Comparison of ENCODE assay signal across 10 cellular contexts in the genomic region with DNA sequence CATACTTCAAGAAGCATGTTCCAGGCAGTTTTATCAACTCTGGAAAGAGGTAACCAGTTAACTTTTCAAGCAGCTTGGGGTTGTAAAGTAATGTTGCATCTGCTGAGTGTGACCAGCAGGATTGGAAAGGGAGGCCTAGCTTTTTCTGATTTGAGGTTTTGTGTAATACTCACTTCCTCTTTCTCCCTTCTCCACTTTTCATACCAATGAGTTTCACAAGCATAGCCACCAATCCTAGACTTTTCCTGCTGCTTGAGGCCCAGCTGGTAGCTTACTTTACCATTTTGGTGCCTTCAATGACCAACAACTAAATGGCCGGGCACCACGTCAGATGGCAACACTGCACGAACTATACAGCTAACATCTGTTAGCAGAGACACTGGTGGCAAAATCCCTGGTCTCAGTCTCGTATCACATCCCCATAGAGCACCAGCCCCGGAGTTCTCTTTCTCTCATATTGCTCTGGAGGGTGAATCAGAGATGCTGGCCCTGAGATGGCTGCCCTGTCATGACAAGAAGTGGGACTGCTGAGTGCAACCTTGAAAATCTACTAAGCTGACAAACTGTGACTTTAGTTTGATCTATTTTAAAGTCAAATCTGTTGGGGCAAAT. TPM values are rescaled to one million over a fixed set of nuclear protein-coding genes. Genes with fewer than 3 reads are reported as not detected.
DNase-seq lines count a peak whose midpoint lies in the region; ATAC-seq, FAIRE-seq and TF ChIP-seq lines count a peak whose summit lies in the region.
"Had no signal": no experiment of that assay in that cellular context is flagged by ENCODE, and none has a peak within 500 bp of the region (broad histone marks: within the 10 kb centered on the region; RNA-seq: fewer than 3 reads in every experiment).

No MANE protein-coding gene starts in this region.

- intact Hi-C loops in K562 (cut with micrococcal nuclease), result no loop called here

- WGBS in K562 (ENCODE audit: insufficient coverage, low coverage, missing lambda C conversion rate), result 73% methylated on average over 5 of the region's 5 CpGs
- WGBS in mesendoderm (ENCODE audit: extremely low coverage, insufficient coverage, low lambda C conversion rate), result no CpG with 5 or more reads among the region's 5 CpGs

- H2AK5ac ChIP-seq in mesendoderm (ENCODE audit: low read length), result no peak overlapping the region

- H3K4me1 ChIP-seq in K562 (replicated peaks in 1 of 2; ENCODE audit: control insufficient read depth in 2 of 2, insufficient read depth in 2 of 2, low read length in 2 of 2) (no peaks in the 10 kb centered on the region), mesendoderm (ENCODE audit: control insufficient read depth, low read depth, low read length) (no peaks in the 10 kb centered on the region)

- ATAC-seq in GM21526 (IDR thresholded peaks at IDR 0.05; ENCODE audit: low FRiP score, unreplicated experiment) (peak; percentile 95), HG03432 (IDR thresholded peaks at IDR 0.05; ENCODE audit: unreplicated experiment) (peak; percentile 97), K562 (peak; percentile 55; the same call in 2 of the 3 replicates)
- no peak for ATAC-seq in activated CD8-positive, alpha-beta T cell treated with anti-CD3 and anti-CD28 coated beads, Interleukin-2, amount 10 ng/mL, durations not matched to agents 7 days and 5 days

- H4K8ac ChIP-seq in mesendoderm (ENCODE audit: low read depth, low read length), result no peak overlapping the region

- TF ChIP-seq CTCF in K562 (IDR thresholded peaks at IDR 0.05 in 2 of 3, conservative IDR thresholded peaks at IDR 0.05 in 1 of 3; ENCODE audit: insufficient read depth in 2 of 3, low read depth in 1 of 3, low read length in 3 of 3), result no peak

- H3K23ac ChIP-seq in mesendoderm (ENCODE audit: low read length), result no peak overlapping the region

- no peak overlapping the region for H2BK120ac ChIP-seq in mesendoderm (ENCODE audit: low read depth, low read length)

- no peak overlapping the region for H3K56ac ChIP-seq in mesendoderm (ENCODE audit: low read length)

- no peak overlapping the region for H2AFZ ChIP-seq in K562 (ENCODE audit: low read depth, low read length)

- H3K4me2 ChIP-seq in K562 (ENCODE audit: insufficient read depth, low read length) (no peak overlapping the region), mesendoderm (ENCODE audit: low read length) (no peak overlapping the region)

- no peak for TF ChIP-seq RAD21 in K562 (CRISPR knock-in tag; conservative IDR thresholded peaks at IDR 0.05 in 1 of 2, IDR thresholded peaks at IDR 0.05 in 1 of 2)

- H3K27ac Mint-ChIP-seq in activated CD8-positive, alpha-beta T cell treated with anti-CD3 and anti-CD28 coated beads, Interleukin-2, amount 10 ng/mL, durations not matched to agents 7 days and 5 days, result no peak overlapping the region

- H3K9me1 ChIP-seq in K562 (ENCODE audit: control insufficient read depth, insufficient read depth, low read length), result no peaks in the 10 kb centered on the region

- POLR2A ChIA-PET in K562 (lab: Yijun Ruan, JAX), result no interaction called here
- POLR2A ChIA-PET in activated CD8-positive, alpha-beta T cell treated with anti-CD3 and anti-CD28 coated beads, Interleukin-2, amount 10 ng/mL, durations not matched to agents 7 days and 5 days (lab: Charles Lee), result interaction anchor here (0.6 kb wide), 1 partner anchor 314 kb away, joined by 3 read pairs; no protein-coding TSS in a partner anchor

- BruUV-seq in K562 (replicated peaks; lab: Mats Ljungman, UMichigan), result TSS peak; percentile 23

- H3K79me1 ChIP-seq in mesendoderm (ENCODE audit: low read length), result no peaks in the 10 kb centered on the region

- no peak overlapping the region for H2BK5ac ChIP-seq in mesendoderm (ENCODE audit: low read length)

- no peaks in the 10 kb centered on the region for H3K9me3 Mint-ChIP-seq in activated CD8-positive, alpha-beta T cell treated with anti-CD3 and anti-CD28 coated beads, Interleukin-2, amount 10 ng/mL, durations not matched to agents 7 days and 5 days (ENCODE audit: insufficient read depth)

- H3K9ac ChIP-seq in K562 (ENCODE audit: insufficient read depth in 1 of 2, low read depth in 2 of 2, low read length in 2 of 2) (no peak overlapping the region), mesendoderm (ENCODE audit: low read length) (no peak overlapping the region)

- H3K4me1 Mint-ChIP-seq in activated CD8-positive, alpha-beta T cell treated with anti-CD3 and anti-CD28 coated beads, Interleukin-2, amount 10 ng/mL, durations not matched to agents 7 days and 5 days (ENCODE audit: low read depth), result peaks cover 4% of the 10 kb centered on the region

- H3K4me3 Mint-ChIP-seq in activated CD8-positive, alpha-beta T cell treated with anti-CD3 and anti-CD28 coated beads, Interleukin-2, amount 10 ng/mL, durations not matched to agents 7 days and 5 days, result no peak overlapping the region

- H3K27me3 Mint-ChIP-seq in activated CD8-positive, alpha-beta T cell treated with anti-CD3 and anti-CD28 coated beads, Interleukin-2, amount 10 ng/mL, durations not matched to agents 7 days and 5 days (ENCODE audit: low read depth), result peaks cover 2% of the 10 kb centered on the region

- H2BK15ac ChIP-seq in mesendoderm (replicated peaks; ENCODE audit: low read depth), result no peak overlapping the region

- TF ChIP-seq EP300 in K562 (IDR thresholded peaks at IDR 0.05; ENCODE audit: low read length), result no peak

- H3K36me3 ChIP-seq in K562 (ENCODE audit: control insufficient read depth, insufficient read depth, low read length), result peaks cover 14% of the 10 kb centered on the region
- no peaks in the 10 kb centered on the region for H3K36me3 ChIP-seq in mesendoderm (ENCODE audit: control insufficient read depth, insufficient read depth, low read length)

- peaks cover 6% of the 10 kb centered on the region for H3K36me3 Mint-ChIP-seq in activated CD8-positive, alpha-beta T cell treated with anti-CD3 and anti-CD28 coated beads, Interleukin-2, amount 10 ng/mL, durations not matched to agents 7 days and 5 days (ENCODE audit: low read depth)

- peak; percentile 80 for FAIRE-seq in GM12892 (lab: Jason Lieb, UNC)
- no peak for FAIRE-seq in K562 (lab: Jason Lieb, UNC)

- TF ChIP-seq POLR2A in GM12892 (IDR thresholded peaks at IDR 0.05; ENCODE audit: low read depth, low read length), result no peak
- TF ChIP-seq POLR2A in K562 (conservative IDR thresholded peaks at IDR 0.05), result no peak

- H3K79me2 ChIP-seq in K562 (ENCODE audit: control insufficient read depth, insufficient read depth, low read length) (no peaks in the 10 kb centered on the region), mesendoderm (ENCODE audit: control insufficient read depth, insufficient read depth, low read length) (no peaks in the 10 kb centered on the region)

- H4K5ac ChIP-seq in mesendoderm (ENCODE audit: low read length), result no peak overlapping the region

- H3K4me3 ChIP-seq in K562, result no peak overlapping the region
- H3K4me3 ChIP-seq in mesendoderm (ENCODE audit: low read length), result no peak overlapping the region

- no peaks in the 10 kb centered on the region for H3K9me3 ChIP-seq in K562 (replicated peaks; ENCODE audit: control insufficient read depth, insufficient read depth, low read depth, low read length)

- CTCF ChIA-PET in K562 (lab: Yijun Ruan, JAX; ENCODE audit: low intra/inter-chr PET ratio), result no interaction called here
- CTCF ChIA-PET in activated CD8-positive, alpha-beta T cell treated with anti-CD3 and anti-CD28 coated beads, Interleukin-2, amount 10 ng/mL, durations not matched to agents 7 days and 5 days (lab: Charles Lee), result interaction anchor here (1.7 to 1.8 kb wide), 2 partner anchors 10 to 346 kb away, joined by 4 to 5 read pairs; no protein-coding TSS in a partner anchor

- H3K27ac ChIP-seq in K562 (ENCODE audit: extremely low read depth, low read depth, low read length), result no peak overlapping the region
- no peak overlapping the region for H3K27ac ChIP-seq in mesendoderm (ENCODE audit: low read depth, low read length)

- no peak for DNase-seq in GM12892 (ENCODE audit: insufficient read length)
- DNase-seq in K562 (ENCODE audit: extremely low read depth in 1 of 4, low spot score in 3 of 4), result no peak
- DNase-seq in dedifferentiated amniotic fluid mesenchymal stem cell (ENCODE audit: extremely low spot score), result no peak
- DNase-seq in DMS53 treated with DMSO at 0.1 percent for 48 hours (lab: John Stamatoyannopoulos, UW; ENCODE audit: unreplicated experiment), result no peak
- DNase-seq in mesendoderm, result no peak
- DNase-seq in activated CD8-positive, alpha-beta T cell treated with anti-CD3 and anti-CD28 coated beads, Interleukin-2, amount 10 ng/mL, durations not matched to agents 7 days and 5 days, result no peak
- DNase-seq: NCI-H1417 treated with DMSO at 0.1 percent for 48 hours had no signal

- no peak overlapping the region for H3K18ac ChIP-seq in mesendoderm (ENCODE audit: low read length)

- H3K4ac ChIP-seq in mesendoderm (ENCODE audit: low read depth, low read length), result no peak overlapping the region

- in situ Hi-C loops in K562 (cut with MboI), result no loop called here

- no peaks in the 10 kb centered on the region; a peak in 2 of 5 replicates for H3K27me3 ChIP-seq in K562 (ENCODE audit: control insufficient read depth in 2 of 2, insufficient read depth in 2 of 2, low read length in 2 of 2)
- H3K27me3 ChIP-seq in mesendoderm (ENCODE audit: insufficient read depth, low read length, poor library complexity), result no peaks in the 10 kb centered on the region

- no peaks in the 10 kb centered on the region for H4K20me1 ChIP-seq in K562 (replicated peaks; ENCODE audit: control insufficient read depth, insufficient read depth, low read length)

RNA-seq across cellular contexts. Expression of a gene that starts 14.8 kb away (rescaled TPM):
- not detected for polyA plus RNA-seq in GM12892 (2012; ENCODE audit: missing spikeins)
- total RNA-seq in K562 (2011; cell fraction: chromatin; rRNA removed; ENCODE audit: low replicate concordance), result not detected in 2 replicates
- total RNA-seq in K562 (2011; cell fraction: nucleolus; rRNA removed), result not detected in 2 replicates
- total RNA-seq in K562 (2011; cell fraction: nucleoplasm; rRNA removed), result not detected in 2 replicates
- not detected in 2 replicates for total RNA-seq in K562 (2014; rRNA removed)
- total RNA-seq in K562 (2014; rRNA removed; fragmentation: Illumina TruSeq; extraction: Trizol), result not detected in 2 replicates
- total RNA-seq in K562 (2015; rRNA removed; fragmentation: Illumina TruSeq; extraction: Trizol), result not detected in 2 replicates
- total RNA-seq in K562 (2021), result not detected in 2 replicates
- polyA plus RNA-seq in K562 (2011; rRNA removed), result not detected in 2 replicates
- not detected in 2 replicates for polyA plus RNA-seq in K562 (2011; cell fraction: cytosol; rRNA removed)
- polyA plus RNA-seq in K562 (2011; cell fraction: nucleus; rRNA removed), result not detected in 2 replicates
- not detected in 2 replicates for polyA plus RNA-seq in K562 (2012)
- polyA plus RNA-seq in K562 (2014; fragmentation: Illumina TruSeq; extraction: Trizol), result not detected in 2 replicates
- not detected for polyA plus RNA-seq in K562 (2014; fragmentation: Nextera tagmentation; extraction: Ambion mirVana)
- polyA plus RNA-seq in K562 (2014; rRNA removed), result not detected in 2 replicates
- not detected in 2 replicates for polyA minus RNA-seq in K562 (2011; rRNA and poly(A)+ RNA removed)
- polyA minus RNA-seq in K562 (2011; cell fraction: cytosol; rRNA and poly(A)+ RNA removed), result not detected in 2 replicates
- not detected in 2 replicates for polyA minus RNA-seq in K562 (2011; cell fraction: nucleus; rRNA and poly(A)+ RNA removed)
- polyA plus RNA-seq in mesendoderm (2013, experiment 1 of 2), result not detected
- not detected for polyA plus RNA-seq in mesendoderm (2013, experiment 2 of 2)
- not detected for total RNA-seq in activated CD8-positive, alpha-beta T cell treated with anti-CD3 and anti-CD28 coated beads, Interleukin-2, amount 10 ng/mL, durations not matched to agents 7 days and 5 days
- total RNA-seq: dermis microvascular lymphatic vessel endothelial cell had no signal
